In genomic region chr12:102426599-102427541, GRCh38 we compare ENCODE assay signal across 2 cellular contexts.
TF ChIP-seq lines count a peak whose summit lies in the region.

No MANE protein-coding gene starts in this region.

TF ChIP-seq in GM23338, 12 proteins besides CTCF, POLR2A, EP300 and RAD21 (continued from another document):
- no peak for TF ChIP-seq ZNF462 (CRISPR knock-in tag; IDR thresholded peaks at IDR 0.05)
- no peak for TF ChIP-seq REST (IDR thresholded peaks at IDR 0.05; ENCODE audit: unreplicated experiment)

TF ChIP-seq in WTC11, 78 proteins besides CTCF, POLR2A, EP300 and RAD21 (continued from another document):
- TF ChIP-seq STAT6 (CRISPR knock-in tag; conservative IDR thresholded peaks at IDR 0.05; ENCODE audit: low read depth) (no peak), ATF6 (CRISPR knock-in tag; IDR thresholded peaks at IDR 0.05) (no peak), NR2C2 (CRISPR knock-in tag; IDR thresholded peaks at IDR 0.05) (no peak), RELA (CRISPR knock-in tag; IDR thresholded peaks at IDR 0.05; ENCODE audit: borderline replicate concordance) (no peak), TCF7 (CRISPR knock-in tag; IDR thresholded peaks at IDR 0.05; ENCODE audit: low read depth) (no peak), MAX (CRISPR knock-in tag; IDR thresholded peaks at IDR 0.05) (no peak), ZBTB43 (CRISPR knock-in tag; IDR thresholded peaks at IDR 0.05) (no peak)
TF ChIP-seq in WTC11: peak in this region for 0.
